In the genomic region with DNA sequence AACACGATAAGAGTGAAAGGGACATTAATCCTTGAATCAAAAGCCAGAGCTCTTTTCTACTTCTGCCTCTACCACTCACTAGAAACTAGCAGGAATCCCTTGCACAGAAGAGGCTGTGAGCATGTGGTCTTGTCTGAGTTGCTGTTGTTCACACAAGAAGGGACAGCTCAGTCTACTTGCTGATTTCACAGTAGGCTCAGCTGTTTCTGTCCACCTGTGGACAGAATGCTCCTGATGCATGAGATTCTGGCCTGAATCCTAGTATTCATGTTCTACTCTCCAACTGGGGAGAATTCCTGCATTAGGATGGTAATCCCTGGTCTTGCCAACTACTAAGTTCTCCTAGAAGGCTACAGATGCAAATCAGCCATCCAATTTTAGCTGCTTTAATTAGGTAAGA, we compare ENCODE assay signal across 28 cellular contexts.
"Had no signal": no experiment of that assay in that cellular context is flagged by ENCODE, and none has a peak within 500 bp of the region (broad histone marks: within the 10 kb centered on the region; RNA-seq: fewer than 3 reads in every experiment).

No MANE protein-coding gene starts in this region.

- DNase-seq: activated CD4-positive, alpha-beta memory T cell treated with anti-CD3 and anti-CD28 coated beads for 36 hours; activated CD4-positive, alpha-beta T cell treated with anti-CD3 and anti-CD28 coated beads for 1 hour; activated CD4-positive, alpha-beta T cell treated with anti-CD3 and anti-CD28 coated beads for 4 hours; activated CD4-positive, CD25-positive, alpha-beta regulatory T cell; activated CD8-positive, alpha-beta memory T cell treated with anti-CD3 and anti-CD28 coated beads, Interleukin-2, amount 10 ng/mL, durations not matched to agents 7 days and 5 days; activated CD8-positive, alpha-beta memory T cell treated with anti-CD3 and anti-CD28 coated beads, Interleukin-2, amount 50 U/mL, for 4 hours; activated CD8-positive, alpha-beta T cell treated with anti-CD3 and anti-CD28 coated beads, Interleukin-2, amount 10 ng/mL, durations not matched to agents 7 days and 5 days; activated effector memory CD4-positive, alpha-beta T cell treated with anti-CD3 and anti-CD28 coated beads, Interleukin-2, amount 50 U/mL, for 16 hours; activated naive CD4-positive, alpha-beta T cell treated with anti-CD3 and anti-CD28 coated beads for 36 hours; activated naive CD8-positive, alpha-beta T cell treated with anti-CD3 and anti-CD28 coated beads for 36 hours; activated naive CD8-positive, alpha-beta T cell treated with anti-CD3 and anti-CD28 coated beads, Interleukin-2, amount 50 U/mL, for 24 hours; activated T-cell treated with anti-CD3 and anti-CD28 coated beads, Interleukin-2, amount 50 U/mL, for 1 hour; activated T-cell treated with anti-CD3 and anti-CD28 coated beads, Interleukin-2, amount 50 U/mL, for 48 hours; adrenal gland; amygdala; aorta; body of pancreas; cerebellar nuclear complex; colonic mucosa; effector CD8-positive, alpha-beta T cell; esophagus squamous epithelium; foreskin melanocyte; heart right ventricle; T-helper 1 cell; T-helper 17 cell; T1000 had no signal

- ATAC-seq: activated CD8-positive, alpha-beta memory T cell treated with anti-CD3 and anti-CD28 coated beads, Interleukin-2, amount 10 ng/mL, durations not matched to agents 7 days and 5 days; activated CD8-positive, alpha-beta T cell treated with anti-CD3 and anti-CD28 coated beads, Interleukin-2, amount 10 ng/mL, durations not matched to agents 7 days and 5 days; activated naive CD8-positive, alpha-beta T cell treated with anti-CD3 and anti-CD28 coated beads, Interleukin-2, amount 50 U/mL, for 24 hours; body of pancreas; gastroesophageal sphincter; T-helper 17 cell had no signal

- H3K36me3 ChIP-seq: adrenal gland, colonic mucosa had no signal

- H3K9me3 ChIP-seq: adrenal gland, body of pancreas, colonic mucosa, gastroesophageal sphincter had no signal

- H3K27ac ChIP-seq: adrenal gland, body of pancreas, colonic mucosa, epithelial cell of prostate, esophagus squamous epithelium, gastroesophageal sphincter had no signal

- H3K4me3 ChIP-seq: adrenal gland, body of pancreas, colonic mucosa, esophagus squamous epithelium, gastroesophageal sphincter, heart right ventricle had no signal

- H3K27me3 ChIP-seq: adrenal gland, body of pancreas, colonic mucosa, esophagus squamous epithelium, gastroesophageal sphincter, heart right ventricle had no signal

- H3K4me1 ChIP-seq: adrenal gland, body of pancreas, colonic mucosa, esophagus squamous epithelium, gastroesophageal sphincter had no signal
